ENCODE assay signal across 27 cellular contexts in the genomic region with DNA sequence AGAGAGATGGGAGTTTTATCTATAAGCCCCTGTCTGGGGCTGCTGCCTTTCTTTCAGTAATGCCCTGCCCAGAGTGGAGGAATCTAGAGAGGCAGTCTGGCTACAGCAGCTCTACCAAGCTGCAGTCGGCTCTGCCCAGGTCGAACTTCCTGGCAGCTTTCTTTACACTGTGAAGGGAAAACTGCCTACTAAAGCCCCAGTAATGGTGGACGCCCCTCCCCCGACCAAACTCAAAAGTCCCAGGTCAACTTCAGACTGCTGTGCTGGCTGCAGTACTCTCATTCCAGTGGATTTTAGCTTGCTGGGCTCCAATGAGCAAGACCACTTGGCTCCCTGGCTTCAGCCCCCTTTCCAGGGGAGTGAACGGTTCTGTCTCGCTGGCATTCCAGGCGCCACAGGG.
"Had no signal": no experiment of that assay in that cellular context is flagged by ENCODE, and none has a peak within 500 bp of the region (broad histone marks: within the 10 kb centered on the region; RNA-seq: fewer than 3 reads in every experiment).

No MANE protein-coding gene starts in this region.

- DNase-seq: activated CD4-positive, alpha-beta memory T cell treated with anti-CD3 and anti-CD28 coated beads, Interleukin-2, amount 10 ng/mL, durations not matched to agents 7 days and 5 days; activated CD4-positive, alpha-beta T cell treated with anti-CD3 and anti-CD28 coated beads for 1 hour; activated CD4-positive, alpha-beta T cell treated with anti-CD3 and anti-CD28 coated beads for 4 hours; activated CD4-positive, alpha-beta T cell treated with anti-CD3 and anti-CD28 coated beads, Interleukin-2, amount 10 ng/mL, durations not matched to agents 7 days and 5 days; activated CD4-positive, alpha-beta T cell treated with anti-CD3 and anti-CD28 coated beads, Interleukin-2, amount 50 U/mL, for 4 hours; activated CD8-positive, alpha-beta memory T cell treated with anti-CD3 and anti-CD28 coated beads, Interleukin-2, amount 50 U/mL, for 48 hours; activated gamma-delta T cell; activated naive CD4-positive, alpha-beta T cell; activated naive CD4-positive, alpha-beta T cell treated with anti-CD3 and anti-CD28 coated beads, Interleukin-2, amount 10 ng/mL, durations not matched to agents 7 days and 5 days; activated naive CD8-positive, alpha-beta T cell treated with anti-CD3 and anti-CD28 coated beads, Interleukin-2, amount 10 ng/mL, durations not matched to agents 7 days and 5 days; activated T-cell treated with anti-CD3 and anti-CD28 coated beads for 4 hours; activated T-cell treated with anti-CD3 and anti-CD28 coated beads, Interleukin-2, amount 50 U/mL, for 24 hours; activated T-cell treated with anti-CD3 and anti-CD28 coated beads, Interleukin-2, amount 50 U/mL, for 72 hours; central memory CD4-positive, alpha-beta T cell; cerebellar nuclear complex; colonic mucosa; effector CD8-positive, alpha-beta T cell; foreskin fibroblast; head of caudate nucleus; T-helper 1 cell; T-helper 17 cell had no signal

- H3K36me3 ChIP-seq: ascending aorta, breast epithelium, cardiac muscle cell, colonic mucosa had no signal

- H3K27ac Mint-ChIP-seq: activated CD4-positive, alpha-beta memory T cell treated with anti-CD3 and anti-CD28 coated beads, Interleukin-2, amount 10 ng/mL, durations not matched to agents 7 days and 5 days; activated CD4-positive, alpha-beta T cell treated with anti-CD3 and anti-CD28 coated beads, Interleukin-2, amount 10 ng/mL, durations not matched to agents 7 days and 5 days; activated naive CD4-positive, alpha-beta T cell treated with anti-CD3 and anti-CD28 coated beads, Interleukin-2, amount 10 ng/mL, durations not matched to agents 7 days and 5 days; activated naive CD4-positive, alpha-beta T cell treated with anti-CD3 and anti-CD28 coated beads, Interleukin-2, amount 50 U/mL, for 72 hours; activated naive CD8-positive, alpha-beta T cell treated with anti-CD3 and anti-CD28 coated beads, Interleukin-2, amount 10 ng/mL, durations not matched to agents 7 days and 5 days; activated T-cell treated with anti-CD3 and anti-CD28 coated beads, Interleukin-2, amount 50 U/mL, for 24 hours; activated T-cell treated with anti-CD3 and anti-CD28 coated beads, Interleukin-2, amount 50 U/mL, for 72 hours; brain; T-helper 17 cell had no signal

- H3K36me3 Mint-ChIP-seq: activated naive CD4-positive, alpha-beta T cell treated with anti-CD3 and anti-CD28 coated beads, Interleukin-2, amount 10 ng/mL, durations not matched to agents 7 days and 5 days; activated naive CD4-positive, alpha-beta T cell treated with anti-CD3 and anti-CD28 coated beads, Interleukin-2, amount 50 U/mL, for 72 hours; activated naive CD8-positive, alpha-beta T cell treated with anti-CD3 and anti-CD28 coated beads, Interleukin-2, amount 10 ng/mL, durations not matched to agents 7 days and 5 days; brain had no signal

- H3K27me3 ChIP-seq: ascending aorta, breast epithelium, cardiac muscle cell, colonic mucosa had no signal

- H3K4me1 Mint-ChIP-seq: activated CD4-positive, alpha-beta memory T cell treated with anti-CD3 and anti-CD28 coated beads, Interleukin-2, amount 10 ng/mL, durations not matched to agents 7 days and 5 days; activated CD4-positive, alpha-beta T cell treated with anti-CD3 and anti-CD28 coated beads, Interleukin-2, amount 10 ng/mL, durations not matched to agents 7 days and 5 days; activated naive CD4-positive, alpha-beta T cell treated with anti-CD3 and anti-CD28 coated beads, Interleukin-2, amount 10 ng/mL, durations not matched to agents 7 days and 5 days; activated naive CD8-positive, alpha-beta T cell treated with anti-CD3 and anti-CD28 coated beads, Interleukin-2, amount 10 ng/mL, durations not matched to agents 7 days and 5 days; brain; T-helper 17 cell had no signal

- H3K27me3 Mint-ChIP-seq: activated CD4-positive, alpha-beta memory T cell treated with anti-CD3 and anti-CD28 coated beads, Interleukin-2, amount 10 ng/mL, durations not matched to agents 7 days and 5 days; activated CD4-positive, alpha-beta T cell treated with anti-CD3 and anti-CD28 coated beads, Interleukin-2, amount 10 ng/mL, durations not matched to agents 7 days and 5 days; activated naive CD4-positive, alpha-beta T cell treated with anti-CD3 and anti-CD28 coated beads, Interleukin-2, amount 10 ng/mL, durations not matched to agents 7 days and 5 days; activated naive CD8-positive, alpha-beta T cell treated with anti-CD3 and anti-CD28 coated beads, Interleukin-2, amount 10 ng/mL, durations not matched to agents 7 days and 5 days; activated T-cell treated with anti-CD3 and anti-CD28 coated beads, Interleukin-2, amount 50 U/mL, for 24 hours; T-helper 17 cell had no signal

- H3K4me3 Mint-ChIP-seq: activated CD4-positive, alpha-beta memory T cell treated with anti-CD3 and anti-CD28 coated beads, Interleukin-2, amount 10 ng/mL, durations not matched to agents 7 days and 5 days; activated CD4-positive, alpha-beta T cell treated with anti-CD3 and anti-CD28 coated beads, Interleukin-2, amount 10 ng/mL, durations not matched to agents 7 days and 5 days; activated naive CD4-positive, alpha-beta T cell treated with anti-CD3 and anti-CD28 coated beads, Interleukin-2, amount 10 ng/mL, durations not matched to agents 7 days and 5 days; activated naive CD8-positive, alpha-beta T cell treated with anti-CD3 and anti-CD28 coated beads, Interleukin-2, amount 10 ng/mL, durations not matched to agents 7 days and 5 days; activated T-cell treated with anti-CD3 and anti-CD28 coated beads, Interleukin-2, amount 50 U/mL, for 24 hours; activated T-cell treated with anti-CD3 and anti-CD28 coated beads, Interleukin-2, amount 50 U/mL, for 72 hours; brain; T-helper 17 cell had no signal

- H3K9me3 ChIP-seq: breast epithelium, colonic mucosa had no signal

- H3K4me3 ChIP-seq: ascending aorta, breast epithelium, cardiac muscle cell, colonic mucosa had no signal

- ATAC-seq: activated naive CD4-positive, alpha-beta T cell treated with anti-CD3 and anti-CD28 coated beads, Interleukin-2, amount 50 U/mL, for 72 hours; activated T-cell treated with anti-CD3 and anti-CD28 coated beads, Interleukin-2, amount 50 U/mL, for 72 hours; esophagus mucosa; T-helper 17 cell had no signal

- H3K4me1 ChIP-seq: ascending aorta, breast epithelium, colonic mucosa had no signal

- H3K27ac ChIP-seq: ascending aorta, breast epithelium, cardiac muscle cell, colonic mucosa had no signal
